10 cellular contexts compared by ENCODE assay signal in the genomic region with DNA sequence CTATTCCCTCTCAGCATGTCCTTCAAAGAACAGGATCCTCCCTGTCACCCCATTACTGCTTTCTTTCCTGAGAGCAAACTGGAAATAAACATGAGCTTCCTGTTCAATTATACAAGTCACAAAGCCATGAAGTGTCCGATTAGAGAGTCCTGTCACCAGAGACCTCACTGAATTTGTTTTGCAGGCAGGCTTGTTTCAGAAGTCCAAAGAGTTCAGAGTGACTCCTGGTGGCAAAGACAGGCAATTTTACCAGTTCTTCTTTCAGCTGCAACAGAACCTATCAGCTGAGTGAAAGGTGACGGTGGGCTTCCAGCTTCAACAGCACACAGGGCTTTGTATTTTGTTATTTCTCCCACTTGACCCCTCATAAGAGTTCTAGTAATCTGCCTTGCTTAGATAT. TPM values are rescaled to one million over a fixed set of nuclear protein-coding genes. Genes with fewer than 3 reads are reported as not detected.
A peak's percentile ranks its signal among the peaks of the same experiment; 100 is the strongest.
DNase-seq lines count a peak whose midpoint lies in the region; ATAC-seq and TF ChIP-seq lines count a peak whose summit lies in the region.
"Had no signal": no experiment of that assay in that cellular context is flagged by ENCODE, and none has a peak within 500 bp of the region (broad histone marks: within the 10 kb centered on the region; RNA-seq: fewer than 3 reads in every experiment).

No MANE protein-coding gene starts in this region.

- H3K79me2 ChIP-seq in DND-41 (ENCODE audit: insufficient read depth, low read length) = peaks cover 34% of the 10 kb centered on the region

- no peaks in the 10 kb centered on the region for H3K9me3 Mint-ChIP-seq in stimulated activated naive B cell treated with anti-CD40 and anti-IgM and Interleukin-4, amounts not matched to agents 10 μg/mL and 1 μg/mL and 100 μg/mL, for 72 hours
- H3K9me3 Mint-ChIP-seq: activated T-helper 17 cell treated with anti-CD3 and anti-CD28 coated beads, Interleukin-2, amount 50 U/mL, for 72 hours had no signal

- H3K9ac ChIP-seq in DND-41 (ENCODE audit: low read depth, low read length) = no peak overlapping the region

- H3K4me1 ChIP-seq in DND-41 (ENCODE audit: insufficient read depth, low read length) (peaks cover 16% of the 10 kb centered on the region), lower lobe of right lung (peaks cover 8% of the 10 kb centered on the region)

- H4K20me1 ChIP-seq in DND-41 (ENCODE audit: insufficient read depth, low read length) = no peaks in the 10 kb centered on the region

- H3K36me3 Mint-ChIP-seq in stimulated activated naive B cell treated with anti-CD40 and anti-IgM and Interleukin-4, amounts not matched to agents 10 μg/mL and 1 μg/mL and 100 μg/mL, for 72 hours = peaks cover 25 to 43% of the 10 kb centered on the region in 2 donors

- H3K27ac ChIP-seq in DND-41 (ENCODE audit: low read length) = no peak overlapping the region
- H3K27ac ChIP-seq in lower lobe of right lung = no peak overlapping the region
- no peak overlapping the region for H3K27ac ChIP-seq in coronary artery

- no peak overlapping the region for H3K4me3 Mint-ChIP-seq in stimulated activated naive B cell treated with anti-CD40 and anti-IgM and Interleukin-4, amounts not matched to agents 10 μg/mL and 1 μg/mL and 100 μg/mL, for 72 hours

- no peak overlapping the region for H3K4me3 ChIP-seq in DND-41 (ENCODE audit: low read depth in 1 of 2, low read length in 2 of 2)
- no peak overlapping the region for H3K4me3 ChIP-seq in choroid plexus epithelial cell (ENCODE audit: low read depth, low read length)
- no peak overlapping the region for H3K4me3 ChIP-seq in lower lobe of right lung
- no peak overlapping the region for H3K4me3 ChIP-seq in coronary artery
- H3K4me3 ChIP-seq: mucosa of descending colon had no signal

- H3K27me3 ChIP-seq in DND-41 (ENCODE audit: insufficient read depth, low read length, poor library complexity) (no peaks in the 10 kb centered on the region), lower lobe of right lung (ENCODE audit: low read depth) (no peaks in the 10 kb centered on the region)

- peaks cover 4 to 25% of the 10 kb centered on the region in 2 donors for H3K4me1 Mint-ChIP-seq in stimulated activated naive B cell treated with anti-CD40 and anti-IgM and Interleukin-4, amounts not matched to agents 10 μg/mL and 1 μg/mL and 100 μg/mL, for 72 hours

- no peaks in the 10 kb centered on the region for H3K9me3 ChIP-seq in DND-41 (ENCODE audit: insufficient read depth, low read length, severe bottlenecking)
- H3K9me3 ChIP-seq in lower lobe of right lung = no peaks in the 10 kb centered on the region
- H3K9me3 ChIP-seq: mucosa of descending colon had no signal

- peaks cover 0 to 9% of the 10 kb centered on the region in 2 donors for H3K27me3 Mint-ChIP-seq in stimulated activated naive B cell treated with anti-CD40 and anti-IgM and Interleukin-4, amounts not matched to agents 10 μg/mL and 1 μg/mL and 100 μg/mL, for 72 hours
- H3K27me3 Mint-ChIP-seq: activated T-helper 17 cell treated with anti-CD3 and anti-CD28 coated beads, Interleukin-2, amount 50 U/mL, for 72 hours had no signal

- H3K4me2 ChIP-seq in DND-41 (ENCODE audit: insufficient read depth, low read length) = no peak overlapping the region

- no peak overlapping the region for H3K27ac Mint-ChIP-seq in stimulated activated naive B cell treated with anti-CD40 and anti-IgM and Interleukin-4, amounts not matched to agents 10 μg/mL and 1 μg/mL and 100 μg/mL, for 72 hours

- ATAC-seq in DND-41 (ENCODE audit: insufficient read depth, low read depth) (no peak), lower lobe of right lung (peak in 1 of 2 donors; percentile 36), GM18861 (IDR thresholded peaks at IDR 0.05; ENCODE audit: unreplicated experiment) (no peak)
- ATAC-seq in stimulated activated naive B cell treated with anti-CD40 and anti-IgM and Interleukin-4, amounts not matched to agents 10 μg/mL and 1 μg/mL and 100 μg/mL, for 72 hours (replicated peaks) = no peak
- ATAC-seq: activated T-helper 17 cell treated with anti-CD3 and anti-CD28 coated beads, Interleukin-2, amount 50 U/mL, for 72 hours had no signal

- no peak for DNase-seq in DND-41
- DNase-seq in M059J (ENCODE audit: low read depth) = peak; percentile 14
- peak; percentile 72 for DNase-seq in choroid plexus epithelial cell (ENCODE audit: low read depth)
- no peak for DNase-seq in lower lobe of right lung
- no peak for DNase-seq in coronary artery (ENCODE audit: low spot score)
- no peak for DNase-seq in nucleus accumbens (lab: John Stamatoyannopoulos, UW)
- DNase-seq in stimulated activated naive B cell treated with anti-CD40 and anti-IgM and Interleukin-4, amounts not matched to agents 10 μg/mL and 1 μg/mL and 100 μg/mL, for 72 hours = no peak
- DNase-seq: mucosa of descending colon had no signal

- intact Hi-C loops in lower lobe of right lung (cut with DNase I) = no loop called here

- peaks cover 55% of the 10 kb centered on the region for H3K36me3 ChIP-seq in DND-41 (ENCODE audit: insufficient read depth, low read length)
- peaks cover 25% of the 10 kb centered on the region for H3K36me3 ChIP-seq in lower lobe of right lung

- peak; percentile 31 for TF ChIP-seq CTCF in DND-41 (IDR thresholded peaks at IDR 0.05; ENCODE audit: borderline replicate concordance, extremely low read depth, low read length, poor library complexity, severe bottlenecking)
- TF ChIP-seq CTCF in choroid plexus epithelial cell (conservative IDR thresholded peaks at IDR 0.05; ENCODE audit: low read depth, low read length) = peak; percentile 65
- peak; percentile 36 for TF ChIP-seq CTCF in lower lobe of right lung (IDR thresholded peaks at IDR 0.05)
- TF ChIP-seq CTCF in coronary artery (IDR thresholded peaks at IDR 0.05) = no peak

- no peak overlapping the region for H2AFZ ChIP-seq in DND-41 (ENCODE audit: low read depth, low read length)

RNA-seq across cellular contexts. Expression of gene ELK1, which starts 6.4 kb away (rescaled TPM):
- 37.9 and 51.0 TPM in 2 replicates for total RNA-seq in M059J (2014; rRNA removed; shearing (Covaris generic))
- 25.3 TPM for total RNA-seq in lower lobe of right lung

RNA-seq across cellular contexts. Expression of gene CFP, which starts 14.2 kb away (rescaled TPM):
- not detected in 2 replicates for total RNA-seq in M059J (2014; rRNA removed; shearing (Covaris generic))
- 24.8 TPM for total RNA-seq in lower lobe of right lung

RNA-seq across cellular contexts. Expression of gene UXT, which starts 15.1 kb away (rescaled TPM):
- 178 and 233 TPM in 2 replicates for total RNA-seq in M059J (2014; rRNA removed; shearing (Covaris generic))
- total RNA-seq in lower lobe of right lung = 85.5 TPM

RNA-seq across cellular contexts. Expression of gene SYN1, which starts 24.3 kb away (rescaled TPM):
- total RNA-seq in M059J (2014; rRNA removed; shearing (Covaris generic)) = 0.07 and 1.4 TPM in 2 replicates
- total RNA-seq in lower lobe of right lung = 0.44 TPM

Comparison
In these comparisons a context has a peak if more than half of its experiments do, and no peak if none do; other contexts are left out.
1. DNase-seq: peak in M059J (single experiment) and choroid plexus epithelial cell (single experiment); none in DND-41 (single experiment), lower lobe of right lung (single experiment), coronary artery (single experiment), nucleus accumbens (0 of 56) and stimulated activated naive B cell treated with anti-CD40 and anti-IgM and Interleukin-4, amounts not matched to agents 10 μg/mL and 1 μg/mL and 100 μg/mL, for 72 hours (single experiment).
2. RNA of gene CFP, which starts 14.2 kb away (total RNA-seq): 24.8 TPM in lower lobe of right lung (single experiment); not detected in M059J; every median in the first group is over 10 times any median in the second.